In the genomic region with DNA sequence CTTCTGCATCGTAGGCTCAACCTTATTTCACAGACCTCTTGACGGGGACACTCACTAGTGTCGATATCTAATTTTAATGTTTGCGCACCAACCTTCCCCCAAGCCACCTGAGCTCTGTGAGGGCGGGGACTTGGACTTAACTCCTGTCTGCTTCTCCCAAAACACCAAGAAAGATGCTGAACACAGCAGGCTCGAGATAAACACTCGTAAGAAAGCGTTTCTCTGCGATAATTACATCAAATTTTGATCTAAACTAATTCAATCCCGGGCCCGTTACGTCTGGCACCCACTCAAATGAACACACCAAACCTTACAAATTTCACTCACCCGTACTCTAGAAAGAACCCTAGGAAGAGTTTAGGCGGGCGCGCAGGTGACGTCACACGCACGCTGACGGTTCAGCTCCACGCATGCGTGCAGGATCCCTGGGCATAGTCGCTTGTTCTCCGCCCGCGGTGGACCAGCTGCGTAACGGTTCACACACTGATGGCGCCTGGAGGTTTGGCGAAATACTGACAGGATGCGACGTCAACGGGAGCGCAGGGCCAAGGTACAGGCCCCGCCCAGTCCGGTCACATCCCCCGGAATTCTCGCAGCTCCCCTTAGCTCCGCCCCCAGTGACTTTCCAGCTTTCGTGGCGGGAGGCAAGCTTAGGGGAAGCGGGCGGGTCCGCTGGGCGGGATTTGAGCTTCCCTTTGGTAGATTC, we compare ENCODE assay signal across 1 cellular context.
TF ChIP-seq lines count a peak whose summit lies in the region.

A gene with protein sequence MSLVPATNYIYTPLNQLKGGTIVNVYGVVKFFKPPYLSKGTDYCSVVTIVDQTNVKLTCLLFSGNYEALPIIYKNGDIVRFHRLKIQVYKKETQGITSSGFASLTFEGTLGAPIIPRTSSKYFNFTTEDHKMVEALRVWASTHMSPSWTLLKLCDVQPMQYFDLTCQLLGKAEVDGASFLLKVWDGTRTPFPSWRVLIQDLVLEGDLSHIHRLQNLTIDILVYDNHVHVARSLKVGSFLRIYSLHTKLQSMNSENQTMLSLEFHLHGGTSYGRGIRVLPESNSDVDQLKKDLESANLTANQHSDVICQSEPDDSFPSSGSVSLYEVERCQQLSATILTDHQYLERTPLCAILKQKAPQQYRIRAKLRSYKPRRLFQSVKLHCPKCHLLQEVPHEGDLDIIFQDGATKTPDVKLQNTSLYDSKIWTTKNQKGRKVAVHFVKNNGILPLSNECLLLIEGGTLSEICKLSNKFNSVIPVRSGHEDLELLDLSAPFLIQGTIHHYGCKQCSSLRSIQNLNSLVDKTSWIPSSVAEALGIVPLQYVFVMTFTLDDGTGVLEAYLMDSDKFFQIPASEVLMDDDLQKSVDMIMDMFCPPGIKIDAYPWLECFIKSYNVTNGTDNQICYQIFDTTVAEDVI (minus strand): TSS at position 359 of the 706 bp plus-strand sequence. CDS start 32,652 bp downstream, outside the sequence.

TF ChIP-seq in K562, 482 proteins besides CTCF, POLR2A, EP300 and RAD21 (continued from another document and continues in another):
- TF ChIP-seq, protein P1, sequence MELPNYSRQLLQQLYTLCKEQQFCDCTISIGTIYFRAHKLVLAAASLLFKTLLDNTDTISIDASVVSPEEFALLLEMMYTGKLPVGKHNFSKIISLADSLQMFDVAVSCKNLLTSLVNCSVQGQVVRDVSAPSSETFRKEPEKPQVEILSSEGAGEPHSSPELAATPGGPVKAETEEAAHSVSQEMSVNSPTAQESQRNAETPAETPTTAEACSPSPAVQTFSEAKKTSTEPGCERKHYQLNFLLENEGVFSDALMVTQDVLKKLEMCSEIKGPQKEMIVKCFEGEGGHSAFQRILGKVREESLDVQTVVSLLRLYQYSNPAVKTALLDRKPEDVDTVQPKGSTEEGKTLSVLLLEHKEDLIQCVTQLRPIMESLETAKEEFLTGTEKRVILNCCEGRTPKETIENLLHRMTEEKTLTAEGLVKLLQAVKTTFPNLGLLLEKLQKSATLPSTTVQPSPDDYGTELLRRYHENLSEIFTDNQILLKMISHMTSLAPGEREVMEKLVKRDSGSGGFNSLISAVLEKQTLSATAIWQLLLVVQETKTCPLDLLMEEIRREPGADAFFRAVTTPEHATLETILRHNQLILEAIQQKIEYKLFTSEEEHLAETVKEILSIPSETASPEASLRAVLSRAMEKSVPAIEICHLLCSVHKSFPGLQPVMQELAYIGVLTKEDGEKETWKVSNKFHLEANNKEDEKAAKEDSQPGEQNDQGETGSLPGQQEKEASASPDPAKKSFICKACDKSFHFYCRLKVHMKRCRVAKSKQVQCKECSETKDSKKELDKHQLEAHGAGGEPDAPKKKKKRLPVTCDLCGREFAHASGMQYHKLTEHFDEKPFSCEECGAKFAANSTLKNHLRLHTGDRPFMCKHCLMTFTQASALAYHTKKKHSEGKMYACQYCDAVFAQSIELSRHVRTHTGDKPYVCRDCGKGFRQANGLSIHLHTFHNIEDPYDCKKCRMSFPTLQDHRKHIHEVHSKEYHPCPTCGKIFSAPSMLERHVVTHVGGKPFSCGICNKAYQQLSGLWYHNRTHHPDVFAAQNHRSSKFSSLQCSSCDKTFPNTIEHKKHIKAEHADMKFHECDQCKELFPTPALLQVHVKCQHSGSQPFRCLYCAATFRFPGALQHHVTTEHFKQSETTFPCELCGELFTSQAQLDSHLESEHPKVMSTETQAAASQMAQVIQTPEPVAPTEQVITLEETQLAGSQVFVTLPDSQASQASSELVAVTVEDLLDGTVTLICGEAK (IDR thresholded peaks at IDR 0.05), result peak; percentile 79
- TF ChIP-seq, protein P1 (CRISPR knock-in tag; IDR thresholded peaks at IDR 0.05), result no peak
- TF ChIP-seq MED1 (CRISPR knock-in tag; IDR thresholded peaks at IDR 0.05; ENCODE audit: borderline replicate concordance), result no peak
- TF ChIP-seq, protein P2, sequence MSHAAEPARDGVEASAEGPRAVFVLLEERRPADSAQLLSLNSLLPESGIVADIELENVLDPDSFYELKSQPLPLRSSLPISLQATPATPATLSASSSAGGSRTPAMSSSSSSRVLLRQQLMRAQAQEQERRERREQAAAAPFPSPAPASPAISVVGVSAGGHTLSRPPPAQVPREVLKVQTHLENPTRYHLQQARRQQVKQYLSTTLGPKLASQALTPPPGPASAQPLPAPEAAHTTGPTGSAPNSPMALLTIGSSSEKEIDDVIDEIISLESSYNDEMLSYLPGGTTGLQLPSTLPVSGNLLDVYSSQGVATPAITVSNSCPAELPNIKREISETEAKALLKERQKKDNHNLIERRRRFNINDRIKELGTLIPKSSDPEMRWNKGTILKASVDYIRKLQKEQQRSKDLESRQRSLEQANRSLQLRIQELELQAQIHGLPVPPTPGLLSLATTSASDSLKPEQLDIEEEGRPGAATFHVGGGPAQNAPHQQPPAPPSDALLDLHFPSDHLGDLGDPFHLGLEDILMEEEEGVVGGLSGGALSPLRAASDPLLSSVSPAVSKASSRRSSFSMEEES (CRISPR knock-in tag; IDR thresholded peaks at IDR 0.05), result no peak
- no peak for TF ChIP-seq ZNF239 (CRISPR knock-in tag; IDR thresholded peaks at IDR 0.05)
- TF ChIP-seq, protein P3, sequence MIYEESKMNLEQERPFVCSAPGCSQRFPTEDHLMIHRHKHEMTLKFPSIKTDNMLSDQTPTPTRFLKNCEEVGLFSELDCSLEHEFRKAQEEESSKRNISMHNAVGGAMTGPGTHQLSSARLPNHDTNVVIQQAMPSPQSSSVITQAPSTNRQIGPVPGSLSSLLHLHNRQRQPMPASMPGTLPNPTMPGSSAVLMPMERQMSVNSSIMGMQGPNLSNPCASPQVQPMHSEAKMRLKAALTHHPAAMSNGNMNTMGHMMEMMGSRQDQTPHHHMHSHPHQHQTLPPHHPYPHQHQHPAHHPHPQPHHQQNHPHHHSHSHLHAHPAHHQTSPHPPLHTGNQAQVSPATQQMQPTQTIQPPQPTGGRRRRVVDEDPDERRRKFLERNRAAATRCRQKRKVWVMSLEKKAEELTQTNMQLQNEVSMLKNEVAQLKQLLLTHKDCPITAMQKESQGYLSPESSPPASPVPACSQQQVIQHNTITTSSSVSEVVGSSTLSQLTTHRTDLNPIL (CRISPR knock-in tag; IDR thresholded peaks at IDR 0.05), result no peak
- TF ChIP-seq, protein P4, sequence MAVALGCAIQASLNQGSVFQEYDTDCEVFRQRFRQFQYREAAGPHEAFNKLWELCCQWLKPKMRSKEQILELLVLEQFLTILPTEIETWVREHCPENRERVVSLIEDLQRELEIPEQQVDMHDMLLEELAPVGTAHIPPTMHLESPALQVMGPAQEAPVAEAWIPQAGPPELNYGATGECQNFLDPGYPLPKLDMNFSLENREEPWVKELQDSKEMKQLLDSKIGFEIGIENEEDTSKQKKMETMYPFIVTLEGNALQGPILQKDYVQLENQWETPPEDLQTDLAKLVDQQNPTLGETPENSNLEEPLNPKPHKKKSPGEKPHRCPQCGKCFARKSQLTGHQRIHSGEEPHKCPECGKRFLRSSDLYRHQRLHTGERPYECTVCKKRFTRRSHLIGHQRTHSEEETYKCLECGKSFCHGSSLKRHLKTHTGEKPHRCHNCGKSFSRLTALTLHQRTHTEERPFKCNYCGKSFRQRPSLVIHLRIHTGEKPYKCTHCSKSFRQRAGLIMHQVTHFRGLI (CRISPR knock-in tag; IDR thresholded peaks at IDR 0.05), result no peak
- TF ChIP-seq NCOA2 (IDR thresholded peaks at IDR 0.05; ENCODE audit: partially characterized antibody in 2 of 2), result no peak
- TF ChIP-seq, protein P5, sequence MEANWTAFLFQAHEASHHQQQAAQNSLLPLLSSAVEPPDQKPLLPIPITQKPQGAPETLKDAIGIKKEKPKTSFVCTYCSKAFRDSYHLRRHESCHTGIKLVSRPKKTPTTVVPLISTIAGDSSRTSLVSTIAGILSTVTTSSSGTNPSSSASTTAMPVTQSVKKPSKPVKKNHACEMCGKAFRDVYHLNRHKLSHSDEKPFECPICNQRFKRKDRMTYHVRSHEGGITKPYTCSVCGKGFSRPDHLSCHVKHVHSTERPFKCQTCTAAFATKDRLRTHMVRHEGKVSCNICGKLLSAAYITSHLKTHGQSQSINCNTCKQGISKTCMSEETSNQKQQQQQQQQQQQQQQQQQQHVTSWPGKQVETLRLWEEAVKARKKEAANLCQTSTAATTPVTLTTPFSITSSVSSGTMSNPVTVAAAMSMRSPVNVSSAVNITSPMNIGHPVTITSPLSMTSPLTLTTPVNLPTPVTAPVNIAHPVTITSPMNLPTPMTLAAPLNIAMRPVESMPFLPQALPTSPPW (CRISPR knock-in tag; IDR thresholded peaks at IDR 0.05), result no peak; the same call in none of the 2 replicates
- no peak for TF ChIP-seq SRSF7 (optimal IDR thresholded peaks at IDR 0.05; ENCODE audit: low read depth, low read length)
- peak; percentile 72 for TF ChIP-seq TAF9B (IDR thresholded peaks at IDR 0.05; ENCODE audit: partially characterized antibody)
- TF ChIP-seq EHMT2 (IDR thresholded peaks at IDR 0.05), result peak; percentile 12; the same call in 1 of the 2 replicates
- TF ChIP-seq EGR1 (conservative IDR thresholded peaks at IDR 0.05), result peak; percentile 45; the same call in 1 of the 2 replicates
- TF ChIP-seq RBM39 (optimal IDR thresholded peaks at IDR 0.05; ENCODE audit: low read depth, low read length), result no peak
- TF ChIP-seq, protein P6, sequence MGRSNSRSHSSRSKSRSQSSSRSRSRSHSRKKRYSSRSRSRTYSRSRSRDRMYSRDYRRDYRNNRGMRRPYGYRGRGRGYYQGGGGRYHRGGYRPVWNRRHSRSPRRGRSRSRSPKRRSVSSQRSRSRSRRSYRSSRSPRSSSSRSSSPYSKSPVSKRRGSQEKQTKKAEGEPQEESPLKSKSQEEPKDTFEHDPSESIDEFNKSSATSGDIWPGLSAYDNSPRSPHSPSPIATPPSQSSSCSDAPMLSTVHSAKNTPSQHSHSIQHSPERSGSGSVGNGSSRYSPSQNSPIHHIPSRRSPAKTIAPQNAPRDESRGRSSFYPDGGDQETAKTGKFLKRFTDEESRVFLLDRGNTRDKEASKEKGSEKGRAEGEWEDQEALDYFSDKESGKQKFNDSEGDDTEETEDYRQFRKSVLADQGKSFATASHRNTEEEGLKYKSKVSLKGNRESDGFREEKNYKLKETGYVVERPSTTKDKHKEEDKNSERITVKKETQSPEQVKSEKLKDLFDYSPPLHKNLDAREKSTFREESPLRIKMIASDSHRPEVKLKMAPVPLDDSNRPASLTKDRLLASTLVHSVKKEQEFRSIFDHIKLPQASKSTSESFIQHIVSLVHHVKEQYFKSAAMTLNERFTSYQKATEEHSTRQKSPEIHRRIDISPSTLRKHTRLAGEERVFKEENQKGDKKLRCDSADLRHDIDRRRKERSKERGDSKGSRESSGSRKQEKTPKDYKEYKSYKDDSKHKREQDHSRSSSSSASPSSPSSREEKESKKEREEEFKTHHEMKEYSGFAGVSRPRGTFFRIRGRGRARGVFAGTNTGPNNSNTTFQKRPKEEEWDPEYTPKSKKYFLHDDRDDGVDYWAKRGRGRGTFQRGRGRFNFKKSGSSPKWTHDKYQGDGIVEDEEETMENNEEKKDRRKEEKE (IDR thresholded peaks at IDR 0.05; ENCODE audit: borderline replicate concordance in 1 of 2, control insufficient read depth in 1 of 2, low read depth in 2 of 2, low read length in 1 of 2), result 0 out of 4 replicates have a peak, but pooled peaks of 1 of the 2 experiments have one; percentile 61
- peak; percentile 81; the same call in 1 of the 2 replicates for TF ChIP-seq ZBED1 (IDR thresholded peaks at IDR 0.05)
- TF ChIP-seq, protein P7, sequence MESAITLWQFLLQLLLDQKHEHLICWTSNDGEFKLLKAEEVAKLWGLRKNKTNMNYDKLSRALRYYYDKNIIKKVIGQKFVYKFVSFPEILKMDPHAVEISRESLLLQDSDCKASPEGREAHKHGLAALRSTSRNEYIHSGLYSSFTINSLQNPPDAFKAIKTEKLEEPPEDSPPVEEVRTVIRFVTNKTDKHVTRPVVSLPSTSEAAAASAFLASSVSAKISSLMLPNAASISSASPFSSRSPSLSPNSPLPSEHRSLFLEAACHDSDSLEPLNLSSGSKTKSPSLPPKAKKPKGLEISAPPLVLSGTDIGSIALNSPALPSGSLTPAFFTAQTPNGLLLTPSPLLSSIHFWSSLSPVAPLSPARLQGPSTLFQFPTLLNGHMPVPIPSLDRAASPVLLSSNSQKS (CRISPR knock-in tag; IDR thresholded peaks at IDR 0.05), result no peak
- no peak for TF ChIP-seq SMAD1 (IDR thresholded peaks at IDR 0.05; ENCODE audit: low read depth, low read length, partially characterized antibody)
- TF ChIP-seq, protein P8, sequence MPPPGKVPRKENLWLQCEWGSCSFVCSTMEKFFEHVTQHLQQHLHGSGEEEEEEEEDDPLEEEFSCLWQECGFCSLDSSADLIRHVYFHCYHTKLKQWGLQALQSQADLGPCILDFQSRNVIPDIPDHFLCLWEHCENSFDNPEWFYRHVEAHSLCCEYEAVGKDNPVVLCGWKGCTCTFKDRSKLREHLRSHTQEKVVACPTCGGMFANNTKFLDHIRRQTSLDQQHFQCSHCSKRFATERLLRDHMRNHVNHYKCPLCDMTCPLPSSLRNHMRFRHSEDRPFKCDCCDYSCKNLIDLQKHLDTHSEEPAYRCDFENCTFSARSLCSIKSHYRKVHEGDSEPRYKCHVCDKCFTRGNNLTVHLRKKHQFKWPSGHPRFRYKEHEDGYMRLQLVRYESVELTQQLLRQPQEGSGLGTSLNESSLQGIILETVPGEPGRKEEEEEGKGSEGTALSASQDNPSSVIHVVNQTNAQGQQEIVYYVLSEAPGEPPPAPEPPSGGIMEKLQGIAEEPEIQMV (tag; conservative IDR thresholded peaks at IDR 0.05; ENCODE audit: low read depth), result no peak
- TF ChIP-seq SLC30A9 (CRISPR knock-in tag; IDR thresholded peaks at IDR 0.05), result no peak
- TF ChIP-seq, protein P9, sequence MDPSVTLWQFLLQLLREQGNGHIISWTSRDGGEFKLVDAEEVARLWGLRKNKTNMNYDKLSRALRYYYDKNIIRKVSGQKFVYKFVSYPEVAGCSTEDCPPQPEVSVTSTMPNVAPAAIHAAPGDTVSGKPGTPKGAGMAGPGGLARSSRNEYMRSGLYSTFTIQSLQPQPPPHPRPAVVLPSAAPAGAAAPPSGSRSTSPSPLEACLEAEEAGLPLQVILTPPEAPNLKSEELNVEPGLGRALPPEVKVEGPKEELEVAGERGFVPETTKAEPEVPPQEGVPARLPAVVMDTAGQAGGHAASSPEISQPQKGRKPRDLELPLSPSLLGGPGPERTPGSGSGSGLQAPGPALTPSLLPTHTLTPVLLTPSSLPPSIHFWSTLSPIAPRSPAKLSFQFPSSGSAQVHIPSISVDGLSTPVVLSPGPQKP (CRISPR knock-in tag; IDR thresholded peaks at IDR 0.05), result no peak
